Comparison of ENCODE assay signal across 14 cellular contexts in genomic region chr3:177426151-177426904, GRCh38.
DNase-seq lines count a peak whose midpoint lies in the region; ATAC-seq and TF ChIP-seq lines count a peak whose summit lies in the region.
"Had no signal": no experiment of that assay in that cellular context is flagged by ENCODE, and none has a peak within 500 bp of the region (broad histone marks: within the 10 kb centered on the region; RNA-seq: fewer than 3 reads in every experiment).

No MANE protein-coding gene starts in this region.

- in situ Hi-C loops in Panc1 (cut with HindIII; ENCODE audit: low pct_unique_long_range_greater_than_20kb, low sequenced_read_pairs), result no loop called here

- H3K4me1 ChIP-seq in Panc1 (ENCODE audit: control insufficient read depth, insufficient read depth, low read length) (peaks cover 5% of the 10 kb centered on the region; the same call in 1 of the 2 replicates), right cardiac atrium (ENCODE audit: control insufficient read depth, insufficient read depth, low read length) (peaks cover 1% of the 10 kb centered on the region)

- H3K27me3 ChIP-seq in Panc1 (ENCODE audit: control insufficient read depth, insufficient read depth, low read length) (no peaks in the 10 kb centered on the region), right cardiac atrium (ENCODE audit: control insufficient read depth, insufficient read depth) (no peaks in the 10 kb centered on the region)
- H3K27me3 ChIP-seq: brain microvascular endothelial cell had no signal

- H3K27ac Mint-ChIP-seq in activated naive CD4-positive, alpha-beta T cell treated with anti-CD3 and anti-CD28 coated beads, Interleukin-2, amount 50 U/mL, for 24 hours, result peak overlapping the region; percentile 44
- peak overlapping the region; percentile 88 for H3K27ac Mint-ChIP-seq in central memory CD8-positive, alpha-beta T cell (ENCODE audit: low read depth)
- H3K27ac Mint-ChIP-seq: WTC11 had no signal

- no peaks in the 10 kb centered on the region for H3K9me3 Mint-ChIP-seq in activated naive CD4-positive, alpha-beta T cell treated with anti-CD3 and anti-CD28 coated beads, Interleukin-2, amount 50 U/mL, for 24 hours
- no peaks in the 10 kb centered on the region for H3K9me3 Mint-ChIP-seq in central memory CD8-positive, alpha-beta T cell
- H3K9me3 Mint-ChIP-seq: WTC11 had no signal

- H3K4me1 Mint-ChIP-seq in activated naive CD4-positive, alpha-beta T cell treated with anti-CD3 and anti-CD28 coated beads, Interleukin-2, amount 50 U/mL, for 24 hours, result peaks cover 28% of the 10 kb centered on the region
- H3K4me1 Mint-ChIP-seq in central memory CD8-positive, alpha-beta T cell, result peaks cover 27% of the 10 kb centered on the region

- WGBS in right cardiac atrium, result 86% methylated on average over 3 of the region's 3 CpGs

- H3K4me3 ChIP-seq in Panc1 (ENCODE audit: low read depth in 2 of 2, low read length in 2 of 2) (no peak overlapping the region), right cardiac atrium (ENCODE audit: low read length) (no peak overlapping the region)

- no peak overlapping the region for H3K4me3 Mint-ChIP-seq in activated naive CD4-positive, alpha-beta T cell treated with anti-CD3 and anti-CD28 coated beads, Interleukin-2, amount 50 U/mL, for 24 hours
- H3K4me3 Mint-ChIP-seq in central memory CD8-positive, alpha-beta T cell, result peak overlapping the region; percentile 58
- H3K4me3 Mint-ChIP-seq: WTC11 had no signal

- intact Hi-C loops in Panc1 (cut with micrococcal nuclease; ENCODE audit: unreplicated experiment) (no loop called here), right cardiac atrium (cut with DNase I) (no loop called here)

- DNase-seq in activated naive CD4-positive, alpha-beta T cell treated with anti-CD3 and anti-CD28 coated beads, Interleukin-2, amount 50 U/mL, for 16 hours, result no peak
- DNase-seq in Panc1 (ENCODE audit: low read depth, low spot score) (no peak), right cardiac atrium (no peak), NCI-H2107 (lab: John Stamatoyannopoulos, UW) (no peak)
- DNase-seq in central memory CD8-positive, alpha-beta T cell (ENCODE audit: low spot score in 2 of 2), result no peak
- no peak for DNase-seq in effector CD4-positive, alpha-beta T cell
- DNase-seq: brain microvascular endothelial cell, foreskin fibroblast, NCI-H1105 treated with DMSO at 0.1 percent for 48 hours, NCI-H2171 treated with DMSO at 0.1 percent for 48 hours, SK-N-SH had no signal

- no peaks in the 10 kb centered on the region; the same call in 1 of the 2 replicates for H3K9me3 ChIP-seq in Panc1 (ENCODE audit: control insufficient read depth, insufficient read depth, low read depth, low read length)
- H3K9me3 ChIP-seq in right cardiac atrium (ENCODE audit: control insufficient read depth, low read length), result no peaks in the 10 kb centered on the region
- H3K9me3 ChIP-seq: SK-N-SH had no signal

- H3K36me3 Mint-ChIP-seq in activated naive CD4-positive, alpha-beta T cell treated with anti-CD3 and anti-CD28 coated beads, Interleukin-2, amount 50 U/mL, for 24 hours, result no peaks in the 10 kb centered on the region
- H3K36me3 Mint-ChIP-seq in central memory CD8-positive, alpha-beta T cell (ENCODE audit: insufficient read depth), result peaks cover 5% of the 10 kb centered on the region
- H3K36me3 Mint-ChIP-seq: WTC11 had no signal

- BruUV-seq in Panc1 (replicated peaks; lab: Mats Ljungman, UMichigan), result no TSS peak

- ATAC-seq in Panc1, result no peak
- no peak for ATAC-seq in central memory CD8-positive, alpha-beta T cell (replicated peaks; ENCODE audit: extremely low read depth, poor library complexity, severe bottlenecking)
- no peak for ATAC-seq in right cardiac atrium
- ATAC-seq in GM19351 (IDR thresholded peaks at IDR 0.05; ENCODE audit: unreplicated experiment), result no peak
- ATAC-seq: WTC11 had no signal

- TF ChIP-seq CTCF in Panc1 (IDR thresholded peaks at IDR 0.05), result no peak

- POLR2A ChIA-PET in Panc1 (lab: Charles Lee), result no interaction called here

- CTCF ChIA-PET in Panc1 (lab: Charles Lee), result no interaction called here

- H3K27ac ChIP-seq in Panc1 (ENCODE audit: low read length) (peak overlapping the region; percentile 71; the same call in 1 of the 2 replicates), right cardiac atrium (ENCODE audit: low read length) (no peak overlapping the region)
- H3K27ac ChIP-seq: brain microvascular endothelial cell had no signal

- no peaks in the 10 kb centered on the region for H3K36me3 ChIP-seq in Panc1 (ENCODE audit: control insufficient read depth, insufficient read depth, low read length)
- H3K36me3 ChIP-seq: brain microvascular endothelial cell had no signal

- no peaks in the 10 kb centered on the region for H3K27me3 Mint-ChIP-seq in activated naive CD4-positive, alpha-beta T cell treated with anti-CD3 and anti-CD28 coated beads, Interleukin-2, amount 50 U/mL, for 24 hours
- H3K27me3 Mint-ChIP-seq in central memory CD8-positive, alpha-beta T cell, result no peaks in the 10 kb centered on the region
